9 cellular contexts compared by ENCODE assay signal in genomic region chr20:45347936-45348809, GRCh38. TPM values are rescaled to one million over a fixed set of nuclear protein-coding genes. Genes with fewer than 3 reads are reported as not detected.
DNase-seq lines count a peak whose midpoint lies in the region; ATAC-seq and TF ChIP-seq lines count a peak whose summit lies in the region.
"Had no signal": no experiment of that assay in that cellular context is flagged by ENCODE, and none has a peak within 500 bp of the region (broad histone marks: within the 10 kb centered on the region; RNA-seq: fewer than 3 reads in every experiment).

SDC4 (minus strand) TSS chr20:45348424; CDS start chr20:45348384, 40 bp downstream.

- peak; percentile 54 for DNase-seq in NCI-H2227 (lab: John Stamatoyannopoulos, UW; ENCODE audit: unreplicated experiment)
- DNase-seq in NCI-H2227 treated with DMSO at 0.1 percent for 48 hours (lab: John Stamatoyannopoulos, UW), result no peak
- DNase-seq in OCI-M1 (lab: John Stamatoyannopoulos, UW), result peak; percentile 34
- peak; percentile 74 for DNase-seq in fibroblast of gingiva (ENCODE audit: low read depth)
- DNase-seq in natural killer cell, result peak; percentile 30
- DNase-seq in stimulated activated naive CD8-positive, alpha-beta T cell treated with anti-CD3 and anti-CD28 coated beads, Interleukin-15, amount 100 ng/mL, for 72 hours, result peak; percentile 61 to 68
- DNase-seq in cerebellar nuclear complex (lab: John Stamatoyannopoulos, UW), result no peak
- DNase-seq: DND-41 had no signal

- peak within 1 kb of the TSS; percentile 93 for H3K4me3 Mint-ChIP-seq in activated T-helper 17 cell treated with anti-CD3 and anti-CD28 coated beads, Interleukin-2, amount 50 U/mL, for 72 hours
- peak within 1 kb of the TSS; percentile 78 for H3K4me3 Mint-ChIP-seq in natural killer cell
- H3K4me3 Mint-ChIP-seq in stimulated activated naive CD8-positive, alpha-beta T cell treated with anti-CD3 and anti-CD28 coated beads, Interleukin-15, amount 100 ng/mL, for 72 hours, result peak within 1 kb of the TSS; percentile 90 to 91

- intact Hi-C loops in natural killer cell (cut with micrococcal nuclease), result no loop called here

- H3K27me3 Mint-ChIP-seq in activated T-helper 17 cell treated with anti-CD3 and anti-CD28 coated beads, Interleukin-2, amount 50 U/mL, for 72 hours, result no peaks in the 10 kb centered on the region
- H3K27me3 Mint-ChIP-seq in natural killer cell (ENCODE audit: low read depth in 2 of 2), result no peaks in the 10 kb centered on the region
- H3K27me3 Mint-ChIP-seq in stimulated activated naive CD8-positive, alpha-beta T cell treated with anti-CD3 and anti-CD28 coated beads, Interleukin-15, amount 100 ng/mL, for 72 hours, result peaks cover 12% of the 10 kb centered on the region

- peaks cover 8% of the 10 kb centered on the region for H3K4me1 Mint-ChIP-seq in activated T-helper 17 cell treated with anti-CD3 and anti-CD28 coated beads, Interleukin-2, amount 50 U/mL, for 72 hours
- H3K4me1 Mint-ChIP-seq in natural killer cell, result peaks cover 0 to 15% of the 10 kb centered on the region in 2 donors
- H3K4me1 Mint-ChIP-seq in stimulated activated naive CD8-positive, alpha-beta T cell treated with anti-CD3 and anti-CD28 coated beads, Interleukin-15, amount 100 ng/mL, for 72 hours, result peaks cover 58% of the 10 kb centered on the region

- peaks cover 30% of the 10 kb centered on the region for H3K36me3 Mint-ChIP-seq in activated T-helper 17 cell treated with anti-CD3 and anti-CD28 coated beads, Interleukin-2, amount 50 U/mL, for 72 hours (ENCODE audit: low read depth)
- no peaks in the 10 kb centered on the region for H3K36me3 Mint-ChIP-seq in natural killer cell

- no peaks in the 10 kb centered on the region for H3K9me3 Mint-ChIP-seq in activated T-helper 17 cell treated with anti-CD3 and anti-CD28 coated beads, Interleukin-2, amount 50 U/mL, for 72 hours
- H3K9me3 Mint-ChIP-seq in natural killer cell, result no peaks in the 10 kb centered on the region
- H3K9me3 Mint-ChIP-seq in stimulated activated naive CD8-positive, alpha-beta T cell treated with anti-CD3 and anti-CD28 coated beads, Interleukin-15, amount 100 ng/mL, for 72 hours, result no peaks in the 10 kb centered on the region

- no peak for TF ChIP-seq CTCF in natural killer cell (IDR thresholded peaks at IDR 0.05)

- peak within 1 kb of the TSS; percentile 74 for H3K27ac Mint-ChIP-seq in activated T-helper 17 cell treated with anti-CD3 and anti-CD28 coated beads, Interleukin-2, amount 50 U/mL, for 72 hours
- peak within 1 kb of the TSS in 1 of 2 donors; percentile 29 for H3K27ac Mint-ChIP-seq in natural killer cell
- H3K27ac Mint-ChIP-seq in stimulated activated naive CD8-positive, alpha-beta T cell treated with anti-CD3 and anti-CD28 coated beads, Interleukin-15, amount 100 ng/mL, for 72 hours, result peak within 1 kb of the TSS; percentile 81 to 90

- peak; percentile 82 for ATAC-seq in activated T-helper 17 cell treated with anti-CD3 and anti-CD28 coated beads, Interleukin-2, amount 50 U/mL, for 72 hours (replicated peaks)
- peak; percentile 76 to 90 (median 79) for ATAC-seq in natural killer cell
- peak; percentile 86 for ATAC-seq in stimulated activated naive CD8-positive, alpha-beta T cell treated with anti-CD3 and anti-CD28 coated beads, Interleukin-15, amount 100 ng/mL, for 72 hours

RNA-seq across cellular contexts. Expression of gene SDC4, which starts in this region (rescaled TPM):
- 10 to 100 TPM; 21.6 to 62.6 TPM for total RNA-seq in activated T-helper 17 cell treated with anti-CD3 and anti-CD28 coated beads, Interleukin-2, amount 50 U/mL, for 72 hours
- 1 to 10 TPM in 2 of 3 donors, under 1 TPM in 1; 0.45 to 1.8 (median 1.5) TPM for total RNA-seq in natural killer cell

Comparison
In these comparisons a context has a peak if more than half of its experiments do, and no peak if none do; other contexts are left out.
1. RNA of gene SDC4 (total RNA-seq): 21.6 to 62.6 TPM in activated T-helper 17 cell treated with anti-CD3 and anti-CD28 coated beads, Interleukin-2, amount 50 U/mL, for 72 hours; 0.45 to 1.8 TPM in natural killer cell; every median in the first group is over 4 times any median in the second.
2. DNase-seq: peak in NCI-H2227 (single experiment), OCI-M1 (single experiment), fibroblast of gingiva (single experiment), natural killer cell (single experiment) and stimulated activated naive CD8-positive, alpha-beta T cell treated with anti-CD3 and anti-CD28 coated beads, Interleukin-15, amount 100 ng/mL, for 72 hours (2 of 2); none in NCI-H2227 treated with DMSO at 0.1 percent for 48 hours (single experiment) and cerebellar nuclear complex (0 of 2).
3. Peak in every context shown above with its lines, with median percentiles within 50 percentile points of each other: ATAC-seq and H3K4me3 Mint-ChIP-seq.